Comparison of ENCODE assay signal across 1 cellular context in genomic region chr2:170928824-170929685, GRCh38.
A peak's percentile ranks its signal among the peaks of the same experiment; 100 is the strongest.
TF ChIP-seq lines count a peak whose summit lies in the region.

GORASP2 (plus strand) TSS chr2:170929253; CDS start chr2:170929341, 88 bp downstream.

TF ChIP-seq in HepG2, 621 proteins besides CTCF, POLR2A, EP300 and RAD21 (continued from another document and continues in another):
- no peak for TF ChIP-seq ZBTB40 (IDR thresholded peaks at IDR 0.05)
- TF ChIP-seq ZBTB40 (CRISPR knock-in tag; IDR thresholded peaks at IDR 0.05), result peak; percentile 94
- peak; percentile 91; the same call in 1 of the 2 replicates for TF ChIP-seq NFKB2 (CRISPR knock-in tag; IDR thresholded peaks at IDR 0.05; ENCODE audit: borderline replicate concordance)
- TF ChIP-seq HNRNPLL (IDR thresholded peaks at IDR 0.05; ENCODE audit: low read depth, low read length, poor library complexity, severe bottlenecking), result peak; percentile 97
- TF ChIP-seq RFXANK (CRISPR knock-in tag; IDR thresholded peaks at IDR 0.05), result peak; percentile 91; the same call in 1 of the 2 replicates
- TF ChIP-seq FOXM1 (CRISPR knock-in tag; IDR thresholded peaks at IDR 0.05), result peak; percentile 59; the same call in 1 of the 2 replicates
- no peak for TF ChIP-seq CERS6 (CRISPR knock-in tag; IDR thresholded peaks at IDR 0.05)
- peak; percentile 96 for TF ChIP-seq POLR2G (IDR thresholded peaks at IDR 0.05; ENCODE audit: low read depth, low read length)
- TF ChIP-seq NFYB (CRISPR knock-in tag; IDR thresholded peaks at IDR 0.05), result peak; percentile 80
- 0 out of 2 replicates have a peak, but pooled peaks have one; percentile 39 for TF ChIP-seq ZNF326 (CRISPR knock-in tag; IDR thresholded peaks at IDR 0.05; ENCODE audit: borderline replicate concordance)
- TF ChIP-seq ZNF691 (CRISPR knock-in tag; IDR thresholded peaks at IDR 0.05; ENCODE audit: borderline replicate concordance, low read depth), result peak; percentile 80
- peak; percentile 87 for TF ChIP-seq GLI4 (CRISPR knock-in tag; IDR thresholded peaks at IDR 0.05; ENCODE audit: borderline replicate concordance)
- peak; percentile 95 for TF ChIP-seq ZNF280B (CRISPR knock-in tag; IDR thresholded peaks at IDR 0.05; ENCODE audit: borderline replicate concordance)
- TF ChIP-seq KLF13 (CRISPR knock-in tag; IDR thresholded peaks at IDR 0.05), result no peak
- TF ChIP-seq MBD4 (IDR thresholded peaks at IDR 0.05; ENCODE audit: borderline replicate concordance, low read length), result no peak
- peak; percentile 97 for TF ChIP-seq ZNF749 (CRISPR knock-in tag; IDR thresholded peaks at IDR 0.05; ENCODE audit: borderline replicate concordance)
- TF ChIP-seq SNAPC4 (CRISPR knock-in tag; IDR thresholded peaks at IDR 0.05), result 0 out of 2 replicates have a peak, but pooled peaks have one; percentile 43
- no peak; the same call in 1 of the 2 replicates for TF ChIP-seq ZNF512B (CRISPR knock-in tag; IDR thresholded peaks at IDR 0.05; ENCODE audit: borderline replicate concordance)
- TF ChIP-seq ZNF264 (CRISPR knock-in tag; IDR thresholded peaks at IDR 0.05), result peak; percentile 53; the same call in 1 of the 2 replicates
- peak; percentile 74; the same call in 1 of the 2 replicates for TF ChIP-seq MTF1 (CRISPR knock-in tag; IDR thresholded peaks at IDR 0.05)
- no peak for TF ChIP-seq ELF4 (CRISPR knock-in tag; IDR thresholded peaks at IDR 0.05; ENCODE audit: borderline replicate concordance)
- peak; percentile 95 for TF ChIP-seq ZNF33B (CRISPR knock-in tag; IDR thresholded peaks at IDR 0.05)
- TF ChIP-seq ZEB1 (IDR thresholded peaks at IDR 0.05; ENCODE audit: insufficient replicate concordance, low read depth), result no peak
- TF ChIP-seq STAT5B (CRISPR knock-in tag; IDR thresholded peaks at IDR 0.05), result peak; percentile 27; the same call in 1 of the 2 replicates
- peak; percentile 82 for TF ChIP-seq YY1 (IDR thresholded peaks at IDR 0.05; ENCODE audit: insufficient read depth, insufficient replicate concordance, low read depth, low read length)
- TF ChIP-seq ZBTB38 (CRISPR knock-in tag; IDR thresholded peaks at IDR 0.05), result peak; percentile 95
- peak; percentile 3; the same call in 1 of the 2 replicates for TF ChIP-seq NFE2L2 (IDR thresholded peaks at IDR 0.05; ENCODE audit: low read length)
- TF ChIP-seq TRIM22 (IDR thresholded peaks at IDR 0.05), result no peak
- peak; percentile 92 for TF ChIP-seq DRAP1 (CRISPR knock-in tag; IDR thresholded peaks at IDR 0.05)
- TF ChIP-seq ZNF704 (CRISPR knock-in tag; IDR thresholded peaks at IDR 0.05; ENCODE audit: borderline replicate concordance), result no peak; the same call in none of the 2 replicates
- TF ChIP-seq ZNF570 (CRISPR knock-in tag; IDR thresholded peaks at IDR 0.05; ENCODE audit: borderline replicate concordance), result no peak
- no peak for TF ChIP-seq RFX1 (IDR thresholded peaks at IDR 0.05)
